In genomic region chr10:103690281-103690680, GRCh38 we compare ENCODE assay signal across 19 cellular contexts.
DNase-seq lines count a peak whose midpoint lies in the region; ATAC-seq and TF ChIP-seq lines count a peak whose summit lies in the region.
"Had no signal": no experiment of that assay in that cellular context is flagged by ENCODE, and none has a peak within 500 bp of the region (broad histone marks: within the 10 kb centered on the region; RNA-seq: fewer than 3 reads in every experiment).

No MANE protein-coding gene starts in this region.

- no peak overlapping the region for H3K27ac ChIP-seq in CD4-positive, alpha-beta T cell (ENCODE audit: low read depth, low read length)
- no peak overlapping the region for H3K27ac ChIP-seq in upper lobe of left lung
- H3K27ac ChIP-seq: BLaER1 treated with 17β-estradiol and CSF1 and Interleukin-3, amounts not matched to agents 10 nM and 100 nM; breast epithelium; left lung had no signal

- no peak overlapping the region for H3K27ac Mint-ChIP-seq in CD4-positive, alpha-beta T cell
- H3K27ac Mint-ChIP-seq in activated CD4-positive, alpha-beta T cell treated with anti-CD3 and anti-CD28 coated beads for 36 hours: no peak overlapping the region
- no peak overlapping the region for H3K27ac Mint-ChIP-seq in glutamatergic neuron (ENCODE audit: unreplicated experiment)
- H3K27ac Mint-ChIP-seq: activated CD4-positive, alpha-beta memory T cell treated with anti-CD3 and anti-CD28 coated beads, Interleukin-2, amount 10 ng/mL, durations not matched to agents 7 days and 5 days; activated naive CD8-positive, alpha-beta T cell treated with anti-CD3 and anti-CD28 coated beads, Interleukin-2, amount 50 U/mL, for 24 hours; stimulated activated naive CD8-positive, alpha-beta T cell treated with anti-CD3 and anti-CD28 coated beads, Interleukin-15, Interleukin-2, amounts not matched to agents 100 ng/mL and 50 ng/mL, for 24 hours; type B pancreatic cell had no signal

- no peak for TF ChIP-seq EP300 in upper lobe of left lung (IDR thresholded peaks at IDR 0.05)

- H3K4me3 Mint-ChIP-seq in CD4-positive, alpha-beta T cell: peak overlapping the region; percentile 36
- H3K4me3 Mint-ChIP-seq in activated CD4-positive, alpha-beta T cell treated with anti-CD3 and anti-CD28 coated beads for 36 hours: no peak overlapping the region
- no peak overlapping the region for H3K4me3 Mint-ChIP-seq in glutamatergic neuron (ENCODE audit: unreplicated experiment)
- H3K4me3 Mint-ChIP-seq: activated CD4-positive, alpha-beta memory T cell treated with anti-CD3 and anti-CD28 coated beads, Interleukin-2, amount 10 ng/mL, durations not matched to agents 7 days and 5 days; activated naive CD8-positive, alpha-beta T cell treated with anti-CD3 and anti-CD28 coated beads, Interleukin-2, amount 50 U/mL, for 24 hours; stimulated activated naive CD8-positive, alpha-beta T cell treated with anti-CD3 and anti-CD28 coated beads, Interleukin-15, Interleukin-2, amounts not matched to agents 100 ng/mL and 50 ng/mL, for 24 hours; type B pancreatic cell had no signal

- no peak for TF ChIP-seq CTCF in CD4-positive, alpha-beta T cell (IDR thresholded peaks at IDR 0.05)
- no peak for TF ChIP-seq CTCF in upper lobe of left lung (IDR thresholded peaks at IDR 0.05)
- no peak for TF ChIP-seq CTCF in glutamatergic neuron (IDR thresholded peaks at IDR 0.05; ENCODE audit: partially characterized antibody, unreplicated experiment)

- no peak overlapping the region for H3K4me3 ChIP-seq in upper lobe of left lung
- H3K4me3 ChIP-seq: BLaER1 treated with 17β-estradiol and CSF1 and Interleukin-3, amounts not matched to agents 10 nM and 100 nM; breast epithelium; left lung had no signal

- POLR2A ChIA-PET in CD4-positive, alpha-beta T cell (lab: Charles Lee): interaction anchor here (1.8 kb wide), 1 partner anchor 12 kb away, joined by 8 read pairs; no protein-coding TSS in a partner anchor
- POLR2A ChIA-PET in activated CD4-positive, alpha-beta T cell treated with anti-CD3 and anti-CD28 coated beads for 36 hours (lab: Charles Lee): interaction anchor here (0.6 kb wide), 1 partner anchor 1470 kb away, joined by 4 read pairs; no protein-coding TSS in a partner anchor

- TF ChIP-seq POLR2A in upper lobe of left lung (IDR thresholded peaks at IDR 0.05): no peak

- H3K36me3 Mint-ChIP-seq in CD4-positive, alpha-beta T cell (ENCODE audit: low read depth): no peaks in the 10 kb centered on the region
- no peaks in the 10 kb centered on the region for H3K36me3 Mint-ChIP-seq in activated CD4-positive, alpha-beta T cell treated with anti-CD3 and anti-CD28 coated beads for 36 hours (ENCODE audit: low read depth)
- no peaks in the 10 kb centered on the region for H3K36me3 Mint-ChIP-seq in glutamatergic neuron (ENCODE audit: unreplicated experiment)
- H3K36me3 Mint-ChIP-seq: type B pancreatic cell had no signal

- no peak for ATAC-seq in CD4-positive, alpha-beta T cell (ENCODE audit: poor library complexity)
- no peak for ATAC-seq in activated CD4-positive, alpha-beta T cell treated with anti-CD3 and anti-CD28 coated beads for 36 hours
- no peak for ATAC-seq in upper lobe of left lung (ENCODE audit: low FRiP score in 2 of 2)
- ATAC-seq: activated naive CD8-positive, alpha-beta T cell treated with anti-CD3 and anti-CD28 coated beads, Interleukin-2, amount 50 U/mL, for 24 hours; left lung; right cardiac atrium had no signal

- H3K4me1 ChIP-seq in upper lobe of left lung: peaks cover 9 to 29% (median 16%) of the 10 kb centered on the region in 4 donors
- H3K4me1 ChIP-seq: breast epithelium had no signal

- H3K4me1 Mint-ChIP-seq in CD4-positive, alpha-beta T cell (ENCODE audit: low read depth): peaks cover 21% of the 10 kb centered on the region
- peaks cover 17% of the 10 kb centered on the region for H3K4me1 Mint-ChIP-seq in activated CD4-positive, alpha-beta T cell treated with anti-CD3 and anti-CD28 coated beads for 36 hours
- H3K4me1 Mint-ChIP-seq in glutamatergic neuron (ENCODE audit: low read depth, unreplicated experiment): peaks cover 12% of the 10 kb centered on the region

- no peaks in the 10 kb centered on the region for H3K27me3 ChIP-seq in CD4-positive, alpha-beta T cell (ENCODE audit: control insufficient read depth, insufficient read depth, low read length)
- H3K27me3 ChIP-seq in upper lobe of left lung: peaks cover 0 to 4% (median 0%) of the 10 kb centered on the region in 4 donors
- H3K27me3 ChIP-seq: breast epithelium had no signal

- 76 to 86% methylated on average over 2 of the region's 2 CpGs for WGBS in upper lobe of left lung, 2 donors

- DNase-seq in CD4-positive, alpha-beta T cell: no peak
- DNase-seq in amniotic epithelial cell (ENCODE audit: low read depth): peak; percentile 38
- peak in 30 of 42 donors; percentile 33 to 79 (median 62) for DNase-seq in head of caudate nucleus
- peak; percentile 93 for DNase-seq in pons (ENCODE audit: low spot score)
- no peak for DNase-seq in activated CD4-positive, alpha-beta T cell treated with anti-CD3 and anti-CD28 coated beads for 36 hours
- DNase-seq in upper lobe of left lung: no peak
- no peak for DNase-seq in glutamatergic neuron
- DNase-seq in H4 (ENCODE audit: low spot score): no peak
- DNase-seq: activated CD4-positive, alpha-beta memory T cell treated with anti-CD3 and anti-CD28 coated beads, Interleukin-2, amount 10 ng/mL, durations not matched to agents 7 days and 5 days; activated gamma-delta T cell; activated naive CD8-positive, alpha-beta T cell treated with anti-CD3 and anti-CD28 coated beads, Interleukin-2, amount 50 U/mL, for 24 hours; EL; right cardiac atrium; stimulated activated CD4-positive, alpha-beta T cell treated with anti-CD3 and anti-CD28 coated beads, Interleukin-12 subunit alpha, Interleukin-12 subunit beta, amount 100 ng/mL, for 4 hours had no signal

- no peaks in the 10 kb centered on the region for H3K27me3 Mint-ChIP-seq in CD4-positive, alpha-beta T cell
- peaks cover 2% of the 10 kb centered on the region for H3K27me3 Mint-ChIP-seq in activated CD4-positive, alpha-beta T cell treated with anti-CD3 and anti-CD28 coated beads for 36 hours
- peaks cover 17% of the 10 kb centered on the region for H3K27me3 Mint-ChIP-seq in glutamatergic neuron (ENCODE audit: unreplicated experiment)
- H3K27me3 Mint-ChIP-seq: activated CD4-positive, alpha-beta memory T cell treated with anti-CD3 and anti-CD28 coated beads, Interleukin-2, amount 10 ng/mL, durations not matched to agents 7 days and 5 days had no signal

- H3K9me3 ChIP-seq in CD4-positive, alpha-beta T cell (ENCODE audit: control insufficient read depth, low read length): no peaks in the 10 kb centered on the region
- H3K9me3 ChIP-seq in upper lobe of left lung: no peaks in the 10 kb centered on the region
- H3K9me3 ChIP-seq: BLaER1 treated with 17β-estradiol and CSF1 and Interleukin-3, amounts not matched to agents 10 nM and 100 nM; breast epithelium; left lung had no signal

- intact Hi-C loops in CD4-positive, alpha-beta T cell (cut with DNase I, micrococcal nuclease): no loop called here
- intact Hi-C loops in head of caudate nucleus (cut with DNase I): no loop called here
- intact Hi-C loops in activated CD4-positive, alpha-beta T cell treated with anti-CD3 and anti-CD28 coated beads for 36 hours (cut with DNase I, micrococcal nuclease): no loop called here

- CTCF ChIA-PET in CD4-positive, alpha-beta T cell (lab: Charles Lee): interaction anchor here (1.7 kb wide), 1 partner anchor 84 kb away, joined by 5 read pairs; no protein-coding TSS in a partner anchor
- CTCF ChIA-PET in activated CD4-positive, alpha-beta T cell treated with anti-CD3 and anti-CD28 coated beads for 36 hours (lab: Charles Lee): interaction anchor here (0.6 to 2.1 kb wide), 4 partner anchors 21 to 202 kb away, joined by 3 to 5 read pairs (median 4); no protein-coding TSS in a partner anchor

- no peaks in the 10 kb centered on the region for H3K9me3 Mint-ChIP-seq in CD4-positive, alpha-beta T cell
- H3K9me3 Mint-ChIP-seq in activated CD4-positive, alpha-beta T cell treated with anti-CD3 and anti-CD28 coated beads for 36 hours (ENCODE audit: low read depth): no peaks in the 10 kb centered on the region
- H3K9me3 Mint-ChIP-seq in glutamatergic neuron (ENCODE audit: unreplicated experiment): peaks cover 8% of the 10 kb centered on the region
- H3K9me3 Mint-ChIP-seq: activated CD4-positive, alpha-beta memory T cell treated with anti-CD3 and anti-CD28 coated beads, Interleukin-2, amount 10 ng/mL, durations not matched to agents 7 days and 5 days; activated naive CD8-positive, alpha-beta T cell treated with anti-CD3 and anti-CD28 coated beads, Interleukin-2, amount 50 U/mL, for 24 hours; stimulated activated naive CD8-positive, alpha-beta T cell treated with anti-CD3 and anti-CD28 coated beads, Interleukin-15, Interleukin-2, amounts not matched to agents 100 ng/mL and 50 ng/mL, for 24 hours; type B pancreatic cell had no signal

- no peaks in the 10 kb centered on the region for H3K36me3 ChIP-seq in upper lobe of left lung
- H3K36me3 ChIP-seq: breast epithelium, left lung had no signal

Comparison
In these comparisons a context has a peak if more than half of its experiments do, and no peak if none do; other contexts are left out.
1. DNase-seq: peak in amniotic epithelial cell (single experiment), head of caudate nucleus (30 of 42) and pons (single experiment); none in CD4-positive, alpha-beta T cell (0 of 10), activated CD4-positive, alpha-beta T cell treated with anti-CD3 and anti-CD28 coated beads for 36 hours (single experiment), upper lobe of left lung (0 of 2), glutamatergic neuron (single experiment) and H4 (single experiment).